Comparison of ENCODE assay signal across 12 cellular contexts in the genomic region with DNA sequence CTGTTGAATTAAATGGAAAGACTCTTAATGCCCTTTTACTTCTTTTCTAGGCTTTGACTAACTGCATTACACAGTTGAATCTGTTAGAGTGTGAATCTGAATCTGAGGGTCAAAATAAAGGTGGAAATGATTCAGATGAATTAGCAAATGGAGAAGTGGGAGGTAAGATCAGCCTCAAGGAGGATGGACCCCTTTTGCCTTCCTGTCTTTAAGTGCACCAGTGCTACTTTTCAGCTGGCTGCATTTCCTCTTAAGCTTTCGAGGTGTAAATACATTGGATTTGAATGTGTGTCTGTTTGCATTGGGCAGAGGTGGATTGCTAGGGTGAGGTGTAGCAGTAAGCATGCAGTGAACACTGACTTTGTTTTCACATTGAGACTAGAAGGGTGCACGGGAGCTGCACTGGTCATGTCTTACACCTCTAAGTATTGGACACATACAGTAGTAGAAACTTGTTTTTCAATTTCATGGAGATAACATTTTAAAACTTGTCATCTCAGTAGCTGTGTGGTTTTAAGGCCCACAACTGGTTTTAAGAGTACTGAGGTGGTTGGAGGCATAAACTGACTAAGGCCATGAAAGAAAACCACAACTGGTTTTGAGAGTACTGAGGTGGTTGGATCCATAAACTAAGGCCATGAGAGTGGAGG. TPM values are rescaled to one million over a fixed set of nuclear protein-coding genes. Genes with fewer than 3 reads are reported as not detected.
DNase-seq lines count a peak whose midpoint lies in the region; ATAC-seq and TF ChIP-seq lines count a peak whose summit lies in the region.
"Had no signal": no experiment of that assay in that cellular context is flagged by ENCODE, and none has a peak within 500 bp of the region (broad histone marks: within the 10 kb centered on the region; RNA-seq: fewer than 3 reads in every experiment).

No MANE protein-coding gene starts in this region.

- H3K9me3 Mint-ChIP-seq in stimulated activated naive CD8-positive, alpha-beta T cell treated with anti-CD3 and anti-CD28 coated beads, Interleukin-15, Interleukin-2, amounts not matched to agents 100 ng/mL and 50 ng/mL, for 24 hours, result no peaks in the 10 kb centered on the region
- no peaks in the 10 kb centered on the region for H3K9me3 Mint-ChIP-seq in WTC11
- H3K9me3 Mint-ChIP-seq: H9 had no signal

- H3K9ac ChIP-seq in mammary epithelial cell (ENCODE audit: insufficient read depth, low read length), result no peak overlapping the region

- TF ChIP-seq CTCF in NB4 (IDR thresholded peaks at IDR 0.05; ENCODE audit: low read depth, low read length) (no peak), mammary epithelial cell (conservative IDR thresholded peaks at IDR 0.05 in 1 of 2, IDR thresholded peaks at IDR 0.05 in 1 of 2; ENCODE audit: extremely low read depth in 1 of 2, insufficient read depth in 1 of 2, low read depth in 1 of 2, low read length in 2 of 2) (no peak), WTC11 (IDR thresholded peaks at IDR 0.05) (no peak)

- H3K27ac Mint-ChIP-seq in stimulated activated naive CD8-positive, alpha-beta T cell treated with anti-CD3 and anti-CD28 coated beads, Interleukin-15, Interleukin-2, amounts not matched to agents 100 ng/mL and 50 ng/mL, for 24 hours, result peak overlapping the region; percentile 83
- H3K27ac Mint-ChIP-seq in WTC11, result no peak overlapping the region
- H3K27ac Mint-ChIP-seq: H9 had no signal

- no peaks in the 10 kb centered on the region for H3K79me2 ChIP-seq in mammary epithelial cell (ENCODE audit: insufficient read depth, low read length)

- peak; percentile 8 for DNase-seq in stimulated activated CD4-positive, alpha-beta T cell treated with anti-CD3 and anti-CD28 coated beads, Interleukin-1b, Interleukin-23, amount 100 ng/mL, for 48 hours
- no peak for DNase-seq in stimulated activated CD4-positive, alpha-beta T cell treated with anti-CD3 and anti-CD28 coated beads, Interleukin-2, amount 100 ng/mL, for 24 hours
- peak; percentile 56 for DNase-seq in NB4 (ENCODE audit: low read depth)
- no peak for DNase-seq in mammary epithelial cell
- DNase-seq in cortex of kidney (lab: John Stamatoyannopoulos, UW), result no peak
- no peak for DNase-seq in WTC11 (ENCODE audit: low spot score)
- DNase-seq: effector CD4-positive, alpha-beta T cell; H9; NCI-H510A had no signal

- H3K4me1 Mint-ChIP-seq in stimulated activated naive CD8-positive, alpha-beta T cell treated with anti-CD3 and anti-CD28 coated beads, Interleukin-15, Interleukin-2, amounts not matched to agents 100 ng/mL and 50 ng/mL, for 24 hours (ENCODE audit: low read depth), result peaks cover 57% of the 10 kb centered on the region
- H3K4me1 Mint-ChIP-seq in WTC11, result no peaks in the 10 kb centered on the region
- H3K4me1 Mint-ChIP-seq: H9 had no signal

- H3K4me2 ChIP-seq in mammary epithelial cell (ENCODE audit: insufficient read depth, low read depth, low read length), result no peak overlapping the region

- 97% methylated on average over 2 of the region's 2 CpGs for WGBS in mammary epithelial cell (ENCODE audit: low coverage, missing lambda C conversion rate)

- dilution Hi-C loops in mammary epithelial cell (cut with HindIII; ENCODE audit: low sequenced_read_pairs), result no loop called here

- no peaks in the 10 kb centered on the region for H4K20me1 ChIP-seq in mammary epithelial cell (ENCODE audit: insufficient read depth, low read length)

- ATAC-seq in HG02852 (IDR thresholded peaks at IDR 0.05; ENCODE audit: unreplicated experiment) (peak; percentile 88), WTC11 (no peak)

- no peak overlapping the region for H2AFZ ChIP-seq in mammary epithelial cell (ENCODE audit: low read depth, low read length)

- in situ Hi-C loops in mammary epithelial cell (cut with MboI; ENCODE audit: low sequenced_read_pairs in 2 of 2), result no loop called here

- peak overlapping the region; percentile 27 for H3K4me3 Mint-ChIP-seq in stimulated activated naive CD8-positive, alpha-beta T cell treated with anti-CD3 and anti-CD28 coated beads, Interleukin-15, Interleukin-2, amounts not matched to agents 100 ng/mL and 50 ng/mL, for 24 hours
- no peak overlapping the region for H3K4me3 Mint-ChIP-seq in WTC11
- H3K4me3 Mint-ChIP-seq: H9 had no signal

- POLR2A ChIA-PET in WTC11 (lab: Charles Lee), result no interaction called here

- H3K4me3 ChIP-seq in NB4 (ENCODE audit: low read depth, low read length) (no peak overlapping the region), mammary epithelial cell (replicated peaks in 1 of 3; ENCODE audit: insufficient read depth in 1 of 3, low read depth in 2 of 3, low read length in 3 of 3) (no peak overlapping the region)
- H3K4me3 ChIP-seq: BLaER1 treated with 17β-estradiol and CSF1 and Interleukin-3, amounts not matched to agents 10 nM and 100 nM had no signal

- no peak for TF ChIP-seq POLR2A in NB4 (IDR thresholded peaks at IDR 0.05; ENCODE audit: extremely low read depth, insufficient read length)

- H3K27me3 Mint-ChIP-seq in stimulated activated naive CD8-positive, alpha-beta T cell treated with anti-CD3 and anti-CD28 coated beads, Interleukin-15, Interleukin-2, amounts not matched to agents 100 ng/mL and 50 ng/mL, for 24 hours, result no peaks in the 10 kb centered on the region
- H3K27me3 Mint-ChIP-seq in WTC11 (ENCODE audit: low read depth), result no peaks in the 10 kb centered on the region

- peaks cover 25% of the 10 kb centered on the region for H3K36me3 ChIP-seq in mammary epithelial cell (ENCODE audit: insufficient read depth, low read length)

- CTCF ChIA-PET in mammary epithelial cell (lab: Charles Lee; ENCODE audit: low non-redundant PET), result no interaction called here
- CTCF ChIA-PET in WTC11 (lab: Charles Lee), result interaction anchor here (1.8 kb wide), 1 partner anchor 19 kb away, joined by 6 read pairs; no protein-coding TSS in a partner anchor

- H3K36me3 Mint-ChIP-seq in stimulated activated naive CD8-positive, alpha-beta T cell treated with anti-CD3 and anti-CD28 coated beads, Interleukin-15, Interleukin-2, amounts not matched to agents 100 ng/mL and 50 ng/mL, for 24 hours (ENCODE audit: low read depth), result peaks cover 85% of the 10 kb centered on the region
- peaks cover 70% of the 10 kb centered on the region for H3K36me3 Mint-ChIP-seq in WTC11

- no peaks in the 10 kb centered on the region for H3K9me3 ChIP-seq in mammary epithelial cell (replicated peaks; ENCODE audit: insufficient read depth, low read length)
- H3K9me3 ChIP-seq: BLaER1 treated with 17β-estradiol and CSF1 and Interleukin-3, amounts not matched to agents 10 nM and 100 nM had no signal

- no peaks in the 10 kb centered on the region for H3K27me3 ChIP-seq in mammary epithelial cell (ENCODE audit: insufficient read depth, low read length)
- H3K27me3 ChIP-seq: BLaER1 treated with 17β-estradiol and CSF1 and Interleukin-3, amounts not matched to agents 10 nM and 100 nM had no signal

- no peak overlapping the region for H3K27ac ChIP-seq in mammary epithelial cell (ENCODE audit: insufficient read depth, low read depth, low read length)

- H3K4me1 ChIP-seq in mammary epithelial cell (ENCODE audit: insufficient read depth, low read length), result no peaks in the 10 kb centered on the region

- intact Hi-C loops in mammary epithelial cell (cut with micrococcal nuclease), result no loop called here

- BruUV-seq in mammary epithelial cell (replicated peaks; lab: Mats Ljungman, UMichigan), result no TSS peak

TF ChIP-seq in WTC11, 78 proteins besides CTCF, POLR2A, EP300 and RAD21 (continues in another document):
- TF ChIP-seq, protein P1, sequence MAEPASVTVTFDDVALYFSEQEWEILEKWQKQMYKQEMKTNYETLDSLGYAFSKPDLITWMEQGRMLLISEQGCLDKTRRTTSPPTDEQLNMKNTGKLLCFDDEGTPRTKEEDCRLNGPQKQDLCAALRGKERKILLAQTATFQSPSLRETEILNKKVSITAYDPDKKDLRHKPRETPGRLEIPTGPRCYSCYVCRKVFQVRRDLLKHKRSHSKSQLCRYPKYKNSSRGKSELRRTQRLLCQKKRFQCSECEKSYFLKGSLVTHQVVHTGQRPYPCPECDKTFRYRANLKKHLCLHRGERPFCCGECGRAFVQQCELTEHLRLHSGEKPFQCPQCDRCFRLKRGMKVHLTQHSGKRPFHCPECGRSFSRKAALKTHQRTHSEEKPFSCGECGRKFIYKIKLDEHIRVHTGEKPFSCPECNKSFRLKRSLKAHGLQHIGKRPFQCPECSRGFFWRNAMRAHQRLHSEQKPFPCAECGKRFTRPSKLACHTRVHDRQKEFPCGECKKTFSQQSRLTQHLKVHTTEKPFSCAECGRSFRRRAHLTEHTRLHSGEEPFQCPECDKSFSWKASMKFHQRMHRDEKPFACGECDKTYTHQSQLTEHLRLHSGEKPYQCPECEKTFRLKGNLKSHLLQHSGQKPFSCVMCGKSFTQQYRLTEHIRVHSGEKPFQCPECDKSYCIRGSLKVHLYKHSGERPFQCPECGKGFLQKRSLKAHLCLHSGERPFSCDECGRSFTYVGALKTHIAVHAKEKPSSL (CRISPR knock-in tag; conservative IDR thresholded peaks at IDR 0.05), result no peak
- TF ChIP-seq CBFB (CRISPR knock-in tag; IDR thresholded peaks at IDR 0.05; ENCODE audit: low read depth) (no peak), EMX1 (CRISPR knock-in tag; IDR thresholded peaks at IDR 0.05) (no peak), PRRX2 (CRISPR knock-in tag; IDR thresholded peaks at IDR 0.05) (no peak), GTF2I (CRISPR knock-in tag; conservative IDR thresholded peaks at IDR 0.05) (no peak)

RNA-seq across cellular contexts. Expression of gene MIA3, which starts 35.4 kb away (rescaled TPM):
- total RNA-seq in mammary epithelial cell, result 10 to 100 TPM; 31.3 to 57.5 TPM
- 33.7 TPM for polyA plus RNA-seq in mammary epithelial cell
- 57.4 TPM for polyA minus RNA-seq in mammary epithelial cell
- 52.8 to 70.0 TPM (median 54.9 TPM) in 3 replicates for total RNA-seq in WTC11 (2021)

RNA-seq across cellular contexts. Expression of gene AIDA, which starts 59.0 kb away (rescaled TPM):
- total RNA-seq in mammary epithelial cell (10 to 100 TPM; 57.3 to 74.3 TPM), WTC11 (2021) (75.2 to 81.2 TPM (median 78.9 TPM) in 3 replicates)
- 46.9 TPM for polyA plus RNA-seq in mammary epithelial cell
- polyA minus RNA-seq in mammary epithelial cell, result 48.4 TPM

RNA-seq across cellular contexts. Expression of gene BROX, which starts 59.1 kb away (rescaled TPM):
- 10 to 100 TPM; 54.0 to 55.0 TPM for total RNA-seq in mammary epithelial cell
- polyA plus RNA-seq in mammary epithelial cell, result 4.7 TPM
- 15.1 TPM for polyA minus RNA-seq in mammary epithelial cell
- 27.1 to 27.9 TPM (median 27.9 TPM) in 3 replicates for total RNA-seq in WTC11 (2021)

Comparison
In these comparisons a context has a peak if more than half of its experiments do, and no peak if none do; other contexts are left out.
1. DNase-seq: peak in stimulated activated CD4-positive, alpha-beta T cell treated with anti-CD3 and anti-CD28 coated beads, Interleukin-1b, Interleukin-23, amount 100 ng/mL, for 48 hours (single experiment) and NB4 (single experiment); none in stimulated activated CD4-positive, alpha-beta T cell treated with anti-CD3 and anti-CD28 coated beads, Interleukin-2, amount 100 ng/mL, for 24 hours (0 of 2), mammary epithelial cell (single experiment), cortex of kidney (single experiment) and WTC11 (single experiment).